Comparison of ENCODE assay signal across 27 cellular contexts in genomic region chr17:79581306-79581932, GRCh38. TPM values are rescaled to one million over a fixed set of nuclear protein-coding genes. Genes with fewer than 3 reads are reported as not detected.
DNase-seq lines count a peak whose midpoint lies in the region; ATAC-seq lines count a peak whose summit lies in the region.
"Had no signal": no experiment of that assay in that cellular context is flagged by ENCODE, and none has a peak within 500 bp of the region (broad histone marks: within the 10 kb centered on the region; RNA-seq: fewer than 3 reads in every experiment).

No MANE protein-coding gene starts in this region.

- peaks cover 10% of the 10 kb centered on the region for H3K4me1 ChIP-seq in BLaER1
- H3K4me1 ChIP-seq: upper lobe of left lung had no signal

- no peaks in the 10 kb centered on the region for H4K20me1 ChIP-seq in BLaER1

- H3K4me2 ChIP-seq in BLaER1 = peak overlapping the region; percentile 9; the same call in 1 of the 2 replicates

- H3K4me3 ChIP-seq in BLaER1 = no peak overlapping the region
- H3K4me3 ChIP-seq: skin epidermis, upper lobe of left lung had no signal

- no peak for ATAC-seq in GM21381 (IDR thresholded peaks at IDR 0.05; ENCODE audit: unreplicated experiment)
- no peak for ATAC-seq in GM21528 (IDR thresholded peaks at IDR 0.05; ENCODE audit: low FRiP score, unreplicated experiment)
- ATAC-seq: left lobe of liver; naive thymus-derived CD4-positive, alpha-beta T cell had no signal

- H3K9me3 ChIP-seq in BLaER1 = no peaks in the 10 kb centered on the region
- H3K9me3 ChIP-seq: upper lobe of left lung had no signal

- no peaks in the 10 kb centered on the region for H3K36me3 ChIP-seq in BLaER1
- H3K36me3 ChIP-seq: upper lobe of left lung had no signal

- H3K27ac ChIP-seq in BLaER1 (no peak overlapping the region), cingulate gyrus (ENCODE audit: low read depth, low read length) (peak overlapping the region; percentile 10)
- H3K27ac ChIP-seq: skin epidermis, upper lobe of left lung had no signal

- H3K27me3 ChIP-seq in BLaER1 = no peaks in the 10 kb centered on the region
- H3K27me3 ChIP-seq: upper lobe of left lung had no signal

- no peak overlapping the region for H3K9ac ChIP-seq in BLaER1

- DNase-seq in M059J (ENCODE audit: low read depth) (peak; percentile 50), NCI-H345 treated with DMSO at 0.1 percent for 48 hours (lab: John Stamatoyannopoulos, UW; ENCODE audit: unreplicated experiment) (peak; percentile 73), dedifferentiated amniotic fluid mesenchymal stem cell (ENCODE audit: extremely low spot score) (no peak), RKO (ENCODE audit: low spot score) (no peak)
- DNase-seq: ACHN; activated CD4-positive, alpha-beta memory T cell treated with anti-CD3 and anti-CD28 coated beads for 36 hours; activated CD8-positive, alpha-beta memory T cell treated with anti-CD3 and anti-CD28 coated beads, Interleukin-2, amount 50 U/mL, for 48 hours; DMS53; effector memory CD4-positive, alpha-beta T cell; erythroblast; foreskin fibroblast; naive thymus-derived CD4-positive, alpha-beta T cell; NCI-H1048; NCI-H2107; NCI-H748 treated with DMSO at 0.1 percent for 48 hours; occipital lobe; SW 1271; T1000; upper lobe of left lung had no signal

RNA-seq across cellular contexts. Expression of gene RBFOX3, which starts 29.4 kb away (rescaled TPM):
- total RNA-seq in M059J (2014; rRNA removed; shearing (Covaris generic)) = not detected in 2 replicates
- total RNA-seq: activated CD4-positive, alpha-beta memory T cell treated with anti-CD3 and anti-CD28 coated beads for 36 hours; activated T-helper 2 cell treated with anti-CD3 and anti-CD28 coated beads, Interferon-gamma antibody, Interleukin-2, Interleukin-4, amounts not matched to agents 10 μg/mL and 5 μg/mL and 100 μg/mL, durations not matched to agents 14 hours and 24 hours and 36 hours; left lobe of liver; LHCN-M2 had no signal

Comparison
In these comparisons a context has a peak if more than half of its experiments do, and no peak if none do; other contexts are left out.
1. DNase-seq: peak in M059J (single experiment) and NCI-H345 treated with DMSO at 0.1 percent for 48 hours (single experiment); none in dedifferentiated amniotic fluid mesenchymal stem cell (single experiment) and RKO (single experiment).